In genomic region chr1:33456302-33456886, GRCh38 we compare ENCODE assay signal across 17 cellular contexts. TPM values are rescaled to one million over a fixed set of nuclear protein-coding genes. Genes with fewer than 3 reads are reported as not detected.
DNase-seq lines count a peak whose midpoint lies in the region; ATAC-seq, FAIRE-seq and TF ChIP-seq lines count a peak whose summit lies in the region.
"Had no signal": no experiment of that assay in that cellular context is flagged by ENCODE, and none has a peak within 500 bp of the region (broad histone marks: within the 10 kb centered on the region; RNA-seq: fewer than 3 reads in every experiment).

No MANE protein-coding gene starts in this region.

- no peaks in the 10 kb centered on the region for H3K36me3 ChIP-seq in GM12878 (ENCODE audit: control insufficient read depth in 2 of 2, insufficient read depth in 2 of 2, low read length in 1 of 2)
- H3K36me3 ChIP-seq in left ventricle myocardium inferior = no peaks in the 10 kb centered on the region
- H3K36me3 ChIP-seq in gastrocnemius medialis = no peaks in the 10 kb centered on the region
- H3K36me3 ChIP-seq in Caco-2 (ENCODE audit: control insufficient read depth, insufficient read depth, low read length) = no peaks in the 10 kb centered on the region
- H3K36me3 ChIP-seq: right lobe of liver, vagina had no signal

- RAD21 ChIA-PET in GM12878 (lab: Charles Lee; ENCODE audit: unreplicated experiment) = interaction anchor here (0.7 to 5.1 kb wide), 6 partner anchors 14 to 329 kb away, joined by 3 to 54 read pairs (median 6); partner anchors contain the start of gene ZSCAN20

- no peak for DNase-seq in GM12891 (ENCODE audit: insufficient read length, low spot score)
- no peak for DNase-seq in GM12878 (ENCODE audit: low read depth, low spot score)
- peak; percentile 38 for DNase-seq in left ventricle myocardium inferior
- DNase-seq in gastrocnemius medialis = peak; percentile 90 to 96
- DNase-seq in activated naive CD4-positive, alpha-beta T cell (lab: John Stamatoyannopoulos, UW) = no peak
- DNase-seq in cerebellar cortex (ENCODE audit: low spot score) = no peak
- no peak for DNase-seq in Caco-2
- DNase-seq: activated T-cell treated with anti-CD3 and anti-CD28 coated beads, Interleukin-2, amount 50 U/mL, for 1 hour; right lobe of liver had no signal

- no peak overlapping the region for H3K9ac ChIP-seq in GM12878 (ENCODE audit: control insufficient read depth, insufficient read depth, low read length)

- no peaks in the 10 kb centered on the region for H3K9me3 ChIP-seq in GM12878 (replicated peaks; ENCODE audit: control insufficient read depth, insufficient read depth, low read length)
- H3K9me3 ChIP-seq in left ventricle myocardium inferior (replicated peaks) = no peaks in the 10 kb centered on the region
- no peaks in the 10 kb centered on the region for H3K9me3 ChIP-seq in gastrocnemius medialis
- no peaks in the 10 kb centered on the region for H3K9me3 ChIP-seq in Caco-2
- H3K9me3 ChIP-seq: right lobe of liver, vagina had no signal

- no peaks in the 10 kb centered on the region for H3K9me3 Mint-ChIP-seq in Caco-2 (ENCODE audit: unreplicated experiment)
- H3K9me3 Mint-ChIP-seq: activated CD8-positive, alpha-beta T cell treated with anti-CD3 and anti-CD28 coated beads for 36 hours; activated naive CD4-positive, alpha-beta T cell treated with anti-CD3 and anti-CD28 coated beads for 36 hours; memory B cell; naive thymus-derived CD8-positive, alpha-beta T cell had no signal

- intact Hi-C loops in GM12878 (cut with micrococcal nuclease; ENCODE audit: unreplicated experiment) = loop anchor here (5.0 kb wide), 1 partner anchor 344 kb away; no protein-coding TSS in a partner anchor
- intact Hi-C loops in left ventricle myocardium inferior (cut with micrococcal nuclease) = loop anchor here (10.0 kb wide), 1 partner anchor 82 kb away; no protein-coding TSS in a partner anchor
- intact Hi-C loops in gastrocnemius medialis (cut with DNase I; ENCODE audit: low total_unique reads) = loop anchor here (2.0 kb wide), 2 partner anchors 14 to 90 kb away; no protein-coding TSS in a partner anchor
- intact Hi-C loops in Caco-2 (cut with micrococcal nuclease; ENCODE audit: unreplicated experiment) = loop anchor here (5.0 kb wide), 2 partner anchors 89 to 159 kb away; no protein-coding TSS in a partner anchor

- TF ChIP-seq POLR2A in GM12891 (IDR thresholded peaks at IDR 0.05; ENCODE audit: low read depth, low read length) = no peak
- TF ChIP-seq POLR2A in GM12878 (IDR thresholded peaks at IDR 0.05; ENCODE audit: low read depth, low read length) = no peak
- TF ChIP-seq POLR2A in gastrocnemius medialis (IDR thresholded peaks at IDR 0.05) = no peak

- H3K4me1 Mint-ChIP-seq in Caco-2 (ENCODE audit: low read depth, unreplicated experiment) = peaks cover 6% of the 10 kb centered on the region

- no peak overlapping the region for H3K4me3 Mint-ChIP-seq in Caco-2 (ENCODE audit: unreplicated experiment)
- H3K4me3 Mint-ChIP-seq: activated CD8-positive, alpha-beta T cell treated with anti-CD3 and anti-CD28 coated beads for 36 hours; activated naive CD4-positive, alpha-beta T cell treated with anti-CD3 and anti-CD28 coated beads for 36 hours; H9 had no signal

- TF ChIP-seq EP300 in GM12878 (IDR thresholded peaks at IDR 0.05; ENCODE audit: borderline replicate concordance in 1 of 2, control insufficient read depth in 1 of 2, low read depth in 2 of 2, low read length in 2 of 2) = no peak

- in situ Hi-C loops in GM12878 (cut with MboI) (no loop called here), gastrocnemius medialis (cut with MboI; ENCODE audit: low sequenced_read_pairs in 4 of 4) (loop anchor here in 3 of 4 donors (10.0 to 25.0 kb wide), 2 partner anchors 94 to 162 kb away; no protein-coding TSS in a partner anchor)

- BruUV-seq in GM12878 (replicated peaks; lab: Mats Ljungman, UMichigan) (no TSS peak), Caco-2 (replicated peaks; lab: Mats Ljungman, UMichigan) (no TSS peak)

- TF ChIP-seq CTCF in GM12878 (IDR thresholded peaks at IDR 0.05 in 2 of 3, conservative IDR thresholded peaks at IDR 0.05 in 1 of 3; ENCODE audit: control insufficient read depth in 2 of 3, extremely low read depth in 1 of 3, insufficient read depth in 1 of 3, low read depth in 3 of 3, low read length in 3 of 3) (no peak), left ventricle myocardium inferior (IDR thresholded peaks at IDR 0.05; ENCODE audit: borderline replicate concordance) (no peak), gastrocnemius medialis (IDR thresholded peaks at IDR 0.05 in 4 of 5, conservative IDR thresholded peaks at IDR 0.05 in 1 of 5) (no peak), Caco-2 (IDR thresholded peaks at IDR 0.05; ENCODE audit: insufficient read depth in 1 of 2, low read depth in 1 of 2, low read length in 1 of 2, severe bottlenecking in 1 of 2, unreplicated experiment in 1 of 2) (no peak)

- CTCF ChIA-PET in GM12878 (lab: Yijun Ruan, JAX) (interaction anchor here (0.6 to 8.5 kb wide), 21 partner anchors 9 to 942 kb away, joined by 3 to 81 read pairs (median 4); partner anchors contain the start of genes PHC2 and ZSCAN20), Caco-2 (lab: Charles Lee) (interaction anchor here (0.6 to 1.0 kb wide), 4 partner anchors 48 to 161 kb away, joined by 3 to 6 read pairs (median 4); no protein-coding TSS in a partner anchor)

- WGBS in GM12878 (ENCODE audit: insufficient coverage, insufficient replicate concordance, low lambda C conversion rate, missing lambda C conversion rate) = 70% methylated on average over 8 of the region's 8 CpGs

- H3K27ac ChIP-seq in GM12878 (ENCODE audit: control insufficient read depth, insufficient read depth) (no peak overlapping the region), left ventricle myocardium inferior (replicated peaks) (peak overlapping the region; percentile 46), gastrocnemius medialis (peak overlapping the region; percentile 78 to 84 (median 80))
- H3K27ac ChIP-seq: right lobe of liver, vagina had no signal

- no peak for TF ChIP-seq RAD21 in GM12878 (IDR thresholded peaks at IDR 0.05; ENCODE audit: insufficient read depth, low read depth, low read length)

- H3K27me3 ChIP-seq in GM12878 (replicated peaks in 1 of 2; ENCODE audit: control insufficient read depth in 2 of 2, insufficient read depth in 2 of 2, low read length in 1 of 2) (no peaks in the 10 kb centered on the region), left ventricle myocardium inferior (ENCODE audit: low read depth) (no peaks in the 10 kb centered on the region), gastrocnemius medialis (no peaks in the 10 kb centered on the region), Caco-2 (replicated peaks; ENCODE audit: control insufficient read depth, insufficient read depth, low read length) (no peaks in the 10 kb centered on the region)
- H3K27me3 ChIP-seq: right lobe of liver, vagina had no signal

- ATAC-seq in GM12878 (no peak), gastrocnemius medialis (peak; percentile 86 to 90), HG02885 (IDR thresholded peaks at IDR 0.05; ENCODE audit: poor library complexity, unreplicated experiment) (no peak)

- no peaks in the 10 kb centered on the region; the same call in 1 of the 2 replicates for H3K79me2 ChIP-seq in GM12878 (ENCODE audit: control insufficient read depth, insufficient read depth, low read length)

- no peaks in the 10 kb centered on the region for H3K36me3 Mint-ChIP-seq in Caco-2 (ENCODE audit: insufficient read depth, unreplicated experiment)
- H3K36me3 Mint-ChIP-seq: memory B cell; naive thymus-derived CD8-positive, alpha-beta T cell had no signal

- POLR2A ChIA-PET in GM12878 (lab: Charles Lee) = no interaction called here
- POLR2A ChIA-PET in Caco-2 (lab: Charles Lee) = no interaction called here

- SMC1A ChIA-PET in GM12878 (lab: Charles Lee; ENCODE audit: uncharacterized antibody, unreplicated experiment) = interaction anchor here (0.9 to 7.6 kb wide), 8 partner anchors 12 to 231 kb away, joined by 3 to 112 read pairs (median 3); partner anchors contain the start of gene ZSCAN20

- no peak overlapping the region for H2AFZ ChIP-seq in GM12878 (ENCODE audit: control insufficient read depth, low read depth, low read length)

- 0 out of 2 replicates have a peak overlapping the region, but pooled peaks have one; percentile 59 for H3K4me2 ChIP-seq in GM12878 (ENCODE audit: control insufficient read depth, insufficient read depth)

- H3K4me1 ChIP-seq in GM12878 (ENCODE audit: control insufficient read depth, insufficient read depth, low read length) = peaks cover 29% of the 10 kb centered on the region
- peaks cover 38% of the 10 kb centered on the region for H3K4me1 ChIP-seq in left ventricle myocardium inferior
- H3K4me1 ChIP-seq in gastrocnemius medialis = peaks cover 37 to 49% of the 10 kb centered on the region in 2 donors
- H3K4me1 ChIP-seq in Caco-2 = no peaks in the 10 kb centered on the region
- H3K4me1 ChIP-seq: right lobe of liver had no signal

- FAIRE-seq in GM12891 (lab: Jason Lieb, UNC) (peak; percentile 45), GM12878 (lab: Jason Lieb, UNC) (no peak)
- FAIRE-seq: D721Med had no signal

- peaks cover 5% of the 10 kb centered on the region for H3K27me3 Mint-ChIP-seq in Caco-2 (ENCODE audit: insufficient read depth, unreplicated experiment)

- no peak overlapping the region for H3K4me3 ChIP-seq in GM12878
- H3K4me3 ChIP-seq in left ventricle myocardium inferior = no peak overlapping the region
- H3K4me3 ChIP-seq in gastrocnemius medialis = no peak overlapping the region
- H3K4me3 ChIP-seq in Caco-2 (ENCODE audit: low read depth, low read length) = no peak overlapping the region
- H3K4me3 ChIP-seq: right lobe of liver, vagina had no signal

- H4K20me1 ChIP-seq in GM12878 (ENCODE audit: control insufficient read depth, insufficient read depth) = no peaks in the 10 kb centered on the region

- no peak overlapping the region for H3K27ac Mint-ChIP-seq in Caco-2 (ENCODE audit: unreplicated experiment)
- H3K27ac Mint-ChIP-seq: activated CD8-positive, alpha-beta T cell treated with anti-CD3 and anti-CD28 coated beads for 36 hours; activated naive CD4-positive, alpha-beta T cell treated with anti-CD3 and anti-CD28 coated beads for 36 hours; H9 had no signal

RNA-seq across cellular contexts. Expression of gene ZSCAN20, which starts 16.1 kb away (rescaled TPM):
- polyA plus RNA-seq in GM12891 (2012; ENCODE audit: low read depth, missing spikeins) = 0.90 TPM
- total RNA-seq in GM12878 (2013; cell fraction: nucleolus; rRNA removed) = 11.4 and 12.8 TPM in 2 replicates
- 4.1 and 4.7 TPM in 2 replicates for total RNA-seq in GM12878 (2014; rRNA removed)
- total RNA-seq in GM12878 (2014; rRNA removed; fragmentation: Illumina TruSeq; extraction: Trizol) = 4.2 and 5.1 TPM in 2 replicates
- 4.4 and 4.7 TPM in 2 replicates for total RNA-seq in GM12878 (2021)
- 1.0 TPM for polyA plus RNA-seq in GM12878 (2011; ENCODE audit: low read depth)
- polyA plus RNA-seq in GM12878 (2011; rRNA removed) = 2.4 and 2.6 TPM in 2 replicates
- polyA plus RNA-seq in GM12878 (2011; cell fraction: cytosol; rRNA removed) = 1.6 and 2.0 TPM in 2 replicates
- 3.2 and 3.4 TPM in 2 replicates for polyA plus RNA-seq in GM12878 (2011; cell fraction: nucleus; rRNA removed)
- 1.0 and 1.5 TPM in 2 replicates for polyA plus RNA-seq in GM12878 (2012)
- polyA plus RNA-seq in GM12878 (2014; fragmentation: Illumina TruSeq; extraction: Trizol) = 2.9 and 3.6 TPM in 2 replicates
- polyA plus RNA-seq in GM12878 (2014; fragmentation: Nextera tagmentation; extraction: Ambion mirVana) = under 1 TPM; 0.35 to 0.37 TPM
- 2.0 and 2.3 TPM in 2 replicates for polyA plus RNA-seq in GM12878 (2014; rRNA removed)
- polyA plus RNA-seq in GM12878 (2016; fragmentation: Nextera tagmentation; extraction: Ambion mirVana) = 1 to 10 TPM; 2.2 to 2.3 TPM
- 3.9 and 5.4 TPM in 2 replicates for polyA minus RNA-seq in GM12878 (2011; rRNA and poly(A)+ RNA removed)
- polyA minus RNA-seq in GM12878 (2011; cell fraction: cytosol; rRNA and poly(A)+ RNA removed) = 1.5 and 3.1 TPM in 2 replicates
- 1.8 and 3.3 TPM in 2 replicates for polyA minus RNA-seq in GM12878 (2011; cell fraction: nucleus; rRNA and poly(A)+ RNA removed)
- total RNA-seq in left ventricle myocardium inferior = 5.7 TPM
- total RNA-seq in gastrocnemius medialis = 1 to 10 TPM; 2.7 to 7.0 (median 4.2) TPM
- total RNA-seq in Caco-2 (2022) = 2.7 and 3.0 TPM in 2 replicates

RNA-seq across cellular contexts. Expression of gene PHC2, which starts 25.5 kb away (rescaled TPM):
- 12.1 TPM for polyA plus RNA-seq in GM12891 (2012; ENCODE audit: low read depth, missing spikeins)
- 8.7 and 10.8 TPM in 2 replicates for total RNA-seq in GM12878 (2013; cell fraction: nucleolus; rRNA removed)
- total RNA-seq in GM12878 (2014; rRNA removed) (27.7 and 29.3 TPM in 2 replicates), GM12878 (2014; rRNA removed; fragmentation: Illumina TruSeq; extraction: Trizol) (16.4 and 19.3 TPM in 2 replicates), GM12878 (2021) (35.9 and 36.0 TPM in 2 replicates), left ventricle myocardium inferior (105 TPM), gastrocnemius medialis (100 to 1,000 TPM; 318 to 516 (median 364) TPM), Caco-2 (2022) (31.8 and 35.2 TPM in 2 replicates)
- polyA plus RNA-seq in GM12878 (2011; ENCODE audit: low read depth) = 7.5 TPM
- polyA plus RNA-seq in GM12878 (2011; rRNA removed) (8.9 and 13.5 TPM in 2 replicates), GM12878 (2014; fragmentation: Illumina TruSeq; extraction: Trizol) (17.2 and 31.7 TPM in 2 replicates), GM12878 (2014; fragmentation: Nextera tagmentation; extraction: Ambion mirVana) (1 to 10 TPM; 2.4 to 6.5 TPM), GM12878 (2014; rRNA removed) (28.2 and 29.0 TPM in 2 replicates), GM12878 (2016; fragmentation: Nextera tagmentation; extraction: Ambion mirVana) (1 to 10 TPM; 2.0 to 6.6 TPM)
- polyA plus RNA-seq in GM12878 (2011; cell fraction: cytosol; rRNA removed) = 20.2 and 22.7 TPM in 2 replicates
- polyA plus RNA-seq in GM12878 (2011; cell fraction: nucleus; rRNA removed) = 17.1 and 20.8 TPM in 2 replicates
- 13.6 and 14.9 TPM in 2 replicates for polyA plus RNA-seq in GM12878 (2012)
- polyA minus RNA-seq in GM12878 (2011; rRNA and poly(A)+ RNA removed) = 7.5 and 18.4 TPM in 2 replicates
- 4.7 and 5.1 TPM in 2 replicates for polyA minus RNA-seq in GM12878 (2011; cell fraction: cytosol; rRNA and poly(A)+ RNA removed)
- polyA minus RNA-seq in GM12878 (2011; cell fraction: nucleus; rRNA and poly(A)+ RNA removed) = 3.0 and 5.7 TPM in 2 replicates

Comparison
In these comparisons a context has a peak if more than half of its experiments do, and no peak if none do; other contexts are left out.
1. DNase-seq: peak in left ventricle myocardium inferior (single experiment) and gastrocnemius medialis (2 of 2); none in GM12891 (single experiment), GM12878 (single experiment), activated naive CD4-positive, alpha-beta T cell (0 of 4), cerebellar cortex (single experiment) and Caco-2 (0 of 2).
2. ATAC-seq: peak in gastrocnemius medialis (2 of 2); none in GM12878 (single experiment) and HG02885 (single experiment).